ENCODE assay signal across 5 cellular contexts in genomic region chr11:1876361-1877063, GRCh38. TPM values are rescaled to one million over a fixed set of nuclear protein-coding genes. Genes with fewer than 3 reads are reported as not detected.
A peak's percentile ranks its signal among the peaks of the same experiment; 100 is the strongest.
DNase-seq lines count a peak whose midpoint lies in the region; ATAC-seq, FAIRE-seq and TF ChIP-seq lines count a peak whose summit lies in the region.

No MANE protein-coding gene starts in this region.

- POLR2A ChIA-PET in IMR-90 (lab: Charles Lee; ENCODE audit: unreplicated experiment) (no interaction called here), MCF 10A (lab: Yijun Ruan, JAX) (interaction anchor here (0.6 to 1.2 kb wide), 6 partner anchors 12 to 224 kb away, joined by 3 to 4 read pairs (median 3); partner anchors contain the start of gene SYT8)

- TF ChIP-seq CTCF in IMR-90 (conservative IDR thresholded peaks at IDR 0.05; ENCODE audit: low read depth, low read length) (peak; percentile 44), MCF 10A (IDR thresholded peaks at IDR 0.05; ENCODE audit: unreplicated experiment) (peak; percentile 62), pancreas (IDR thresholded peaks at IDR 0.05) (peak; percentile 10 to 18 (median 16))

- H3K9me1 ChIP-seq in IMR-90 (ENCODE audit: insufficient read depth, low read length) = no peaks in the 10 kb centered on the region

- no peak overlapping the region for H3K27ac ChIP-seq in IMR-90 (ENCODE audit: insufficient read depth, low read length)
- H3K27ac ChIP-seq in pancreas = no peak overlapping the region

- no peak overlapping the region for H3K56ac ChIP-seq in IMR-90 (ENCODE audit: extremely low read depth, insufficient read depth, low read length)

- H3K27ac Mint-ChIP-seq in MCF 10A (ENCODE audit: low read depth, unreplicated experiment) = peak overlapping the region; percentile 83

- H2BK15ac ChIP-seq in IMR-90 (ENCODE audit: low read depth, low read length) = no peak overlapping the region

- H3K4me1 ChIP-seq in IMR-90 (ENCODE audit: control insufficient read depth, insufficient read depth, low read length) = peaks cover 3% of the 10 kb centered on the region; the same call in 1 of the 2 replicates
- H3K4me1 ChIP-seq in pancreas = no peaks in the 10 kb centered on the region

- dilution Hi-C loops in IMR-90 (cut with HindIII; ENCODE audit: low sequenced_read_pairs, unreplicated experiment) = no loop called here

- TF ChIP-seq POLR2A in IMR-90 (IDR thresholded peaks at IDR 0.05; ENCODE audit: low read depth, low read length) = no peak

- no peak overlapping the region for H4K91ac ChIP-seq in IMR-90 (ENCODE audit: insufficient read depth, low read depth, low read length)

- no peak for DNase-seq in IMR-90
- DNase-seq in MCF 10A (ENCODE audit: unreplicated experiment) = peak; percentile 80
- peak in 5 of 6 donors; percentile 23 to 87 (median 66) for DNase-seq in pancreas
- no peak for DNase-seq in retina
- no peak for DNase-seq in SW 1271 (lab: John Stamatoyannopoulos, UW)

- no peak overlapping the region for H3K18ac ChIP-seq in IMR-90 (ENCODE audit: low read depth, low read length)

- H2AFZ ChIP-seq in IMR-90 (replicated peaks; ENCODE audit: low read length, poor library complexity) = no peak overlapping the region

- ATAC-seq in IMR-90 (ENCODE audit: low read depth) (peak; percentile 51; the same call in 1 of the 2 replicates), pancreas (peak in 3 of 4 donors; percentile 26 to 55 (median 46))

- H3K79me1 ChIP-seq in IMR-90 (ENCODE audit: low read depth in 1 of 2, low read length in 2 of 2) = no peaks in the 10 kb centered on the region

- H3K4ac ChIP-seq in IMR-90 (ENCODE audit: low read depth, low read length) = no peak overlapping the region

- H3K9me3 ChIP-seq in IMR-90 (ENCODE audit: control insufficient read depth, insufficient read depth, low read length) (no peaks in the 10 kb centered on the region), pancreas (no peaks in the 10 kb centered on the region)

- H4K5ac ChIP-seq in IMR-90 (ENCODE audit: low read depth, low read length) = no peak overlapping the region

- no peak; the same call in 1 of the 2 replicates for TF ChIP-seq RAD21 in IMR-90 (IDR thresholded peaks at IDR 0.05; ENCODE audit: low read length)

- H3K9ac ChIP-seq in IMR-90 (ENCODE audit: low read depth, low read length) = no peak overlapping the region

- no peak overlapping the region for H3K4me2 ChIP-seq in IMR-90 (ENCODE audit: low read depth, low read length)

- no peak for FAIRE-seq in pancreas (lab: Jason Lieb, UNC)

- H3K36me3 ChIP-seq in IMR-90 (ENCODE audit: control insufficient read depth, insufficient read depth, low read length) (no peaks in the 10 kb centered on the region), pancreas (no peaks in the 10 kb centered on the region)

- H2BK5ac ChIP-seq in IMR-90 (ENCODE audit: low read depth, low read length, poor library complexity, severe bottlenecking) = no peak overlapping the region

- H4K20me1 ChIP-seq in IMR-90 (ENCODE audit: insufficient read depth, low read length) = no peaks in the 10 kb centered on the region

- H3K27me3 Mint-ChIP-seq in MCF 10A (ENCODE audit: insufficient read depth, unreplicated experiment) = no peaks in the 10 kb centered on the region

- no peak overlapping the region for H2BK20ac ChIP-seq in IMR-90 (ENCODE audit: low read depth, low read length)

- H3K36me3 Mint-ChIP-seq in MCF 10A (ENCODE audit: insufficient read depth, unreplicated experiment) = no peaks in the 10 kb centered on the region

- intact Hi-C loops in IMR-90 (cut with micrococcal nuclease) (no loop called here), MCF 10A (cut with micrococcal nuclease) (loop anchor here (5.0 kb wide), 1 partner anchor 39 kb away; the partner anchor contains the start of gene TNNI2), pancreas (cut with DNase I) (no loop called here)

- no peak overlapping the region for H3K14ac ChIP-seq in IMR-90 (replicated peaks; ENCODE audit: low read depth, low read length)

- H3K23ac ChIP-seq in IMR-90 (ENCODE audit: low read depth, low read length) = no peak overlapping the region

- peak overlapping the region; percentile 73 for H3K4me3 Mint-ChIP-seq in MCF 10A (ENCODE audit: unreplicated experiment)

- no peaks in the 10 kb centered on the region for H3K9me3 Mint-ChIP-seq in MCF 10A (ENCODE audit: unreplicated experiment)

- BruUV-seq in IMR-90 (replicated peaks; lab: Mats Ljungman, UMichigan) (no TSS peak), MCF 10A (replicated peaks; lab: Mats Ljungman, UMichigan) (no TSS peak)

- H4K8ac ChIP-seq in IMR-90 (ENCODE audit: low read depth in 2 of 2, low read length in 2 of 2) = no peak overlapping the region

- no peak overlapping the region for H2AK9ac ChIP-seq in IMR-90 (replicated peaks; ENCODE audit: low read depth, low read length, poor library complexity)

- H3K27me3 ChIP-seq in IMR-90 (ENCODE audit: control insufficient read depth, insufficient read depth, low read length) (peaks cover 6% of the 10 kb centered on the region; the same call in 1 of the 2 replicates), pancreas (no peaks in the 10 kb centered on the region)

- CTCF ChIA-PET in IMR-90 (lab: Yijun Ruan, JAX) = interaction anchor here (0.7 to 1.5 kb wide), 3 partner anchors 34 to 124 kb away, joined by 3 read pairs; no protein-coding TSS in a partner anchor
- CTCF ChIA-PET in MCF 10A (lab: Yijun Ruan, JAX) = interaction anchor here (0.6 to 3.6 kb wide), 26 partner anchors 12 to 544 kb away, joined by 3 to 18 read pairs (median 4); partner anchors contain the start of gene SYT8

- no peak overlapping the region for H3K4me3 ChIP-seq in IMR-90 (ENCODE audit: insufficient read depth, low read depth, low read length)
- no peak overlapping the region for H3K4me3 ChIP-seq in pancreas

- 38% methylated on average over 6 of the region's 26 CpGs; no CpG with 5 or more reads in 1 of the 2 experiments for WGBS in IMR-90 (ENCODE audit: extremely low coverage in 2 of 2, insufficient read length in 1 of 2), 2 experiments
- 42 to 56% methylated on average over 26 of the region's 26 CpGs for WGBS in pancreas, 2 donors

- H3K4me1 Mint-ChIP-seq in MCF 10A (ENCODE audit: insufficient read depth, unreplicated experiment) = peaks cover 29% of the 10 kb centered on the region

- H2AK5ac ChIP-seq in IMR-90 (ENCODE audit: low read depth, low read length) = no peak overlapping the region

- in situ Hi-C loops in IMR-90 (cut with MboI; ENCODE audit: low sequenced_read_pairs) = no loop called here

- no peak overlapping the region for H2BK120ac ChIP-seq in IMR-90 (ENCODE audit: low read depth, low read length)

TF ChIP-seq in IMR-90, 13 proteins besides CTCF, POLR2A, EP300 and RAD21:
- no peak for TF ChIP-seq RCOR1 (IDR thresholded peaks at IDR 0.05; ENCODE audit: insufficient replicate concordance, low read length)
- TF ChIP-seq SMC3 (IDR thresholded peaks at IDR 0.05; ENCODE audit: low read depth, low read length) = peak; percentile 25; the same call in 1 of the 2 replicates
TF ChIP-seq in IMR-90: peak in this region for 1.

RNA-seq across cellular contexts. Expression of gene PRR33, which starts 15.2 kb away (rescaled TPM):
- total RNA-seq in IMR-90 (2012; rRNA removed) (not detected in 2 replicates), MCF 10A (2022) (not detected in 2 replicates), pancreas (not detected)
- polyA plus RNA-seq in IMR-90 (2012; rRNA removed) (not detected in 2 replicates), pancreas (not detected)
- not detected in 2 replicates for polyA plus RNA-seq in IMR-90 (2012; cell fraction: cytosol; rRNA removed)
- polyA plus RNA-seq in IMR-90 (2012; cell fraction: nucleus; rRNA removed; ENCODE audit: low replicate concordance) = not detected in 2 replicates

RNA-seq across cellular contexts. Expression of gene LSP1, which starts 23.6 kb away (rescaled TPM):
- total RNA-seq in IMR-90 (2012; rRNA removed) = not detected in 2 replicates
- polyA plus RNA-seq in IMR-90 (2012; rRNA removed) = 0.11 TPM in 1 of 2 replicates, not detected in the other
- polyA plus RNA-seq in IMR-90 (2012; cell fraction: cytosol; rRNA removed) = 0.04 and 0.13 TPM in 2 replicates
- 0.48 TPM in 1 of 2 replicates, not detected in the other for polyA plus RNA-seq in IMR-90 (2012; cell fraction: nucleus; rRNA removed; ENCODE audit: low replicate concordance)
- total RNA-seq in MCF 10A (2022) = 3.3 and 3.7 TPM in 2 replicates
- total RNA-seq in pancreas = 10 to 100 TPM in 3 of 6 donors, 1 to 10 TPM in 3; 2.4 to 26.8 (median 8.4) TPM
- polyA plus RNA-seq in pancreas = 10 to 100 TPM in 1 of 2 donors, 1 to 10 TPM in 1; 8.6 to 20.6 TPM

RNA-seq across cellular contexts. Expression of gene TNNI2, which starts 37.7 kb away (rescaled TPM):
- total RNA-seq in IMR-90 (2012; rRNA removed) = not detected in 2 replicates
- polyA plus RNA-seq in IMR-90 (2012; rRNA removed) = not detected in 2 replicates
- polyA plus RNA-seq in IMR-90 (2012; cell fraction: cytosol; rRNA removed) = not detected in 2 replicates
- polyA plus RNA-seq in IMR-90 (2012; cell fraction: nucleus; rRNA removed; ENCODE audit: low replicate concordance) = 0.25 TPM in 1 of 2 replicates, not detected in the other
- total RNA-seq in MCF 10A (2022) = 43.3 and 77.7 TPM in 2 replicates
- 1 to 10 TPM in 5 of 6 donors, not detected in 1; 2.5 to 8.7 (median 6.2) TPM for total RNA-seq in pancreas
- 10 to 100 TPM; 28.9 to 57.4 TPM for polyA plus RNA-seq in pancreas

RNA-seq across cellular contexts. Expression of gene SYT8, which starts 41.7 kb away (rescaled TPM):
- not detected in 2 replicates for total RNA-seq in IMR-90 (2012; rRNA removed)
- polyA plus RNA-seq in IMR-90 (2012; rRNA removed) = not detected in 2 replicates
- not detected in 2 replicates for polyA plus RNA-seq in IMR-90 (2012; cell fraction: cytosol; rRNA removed)
- 0.32 TPM in 1 of 2 replicates, not detected in the other for polyA plus RNA-seq in IMR-90 (2012; cell fraction: nucleus; rRNA removed; ENCODE audit: low replicate concordance)
- total RNA-seq in MCF 10A (2022) = 141 and 308 TPM in 2 replicates
- 10 to 100 TPM in 3 of 6 donors, 1 to 10 TPM in 3; 3.6 to 34.2 (median 12.2) TPM for total RNA-seq in pancreas
- 10 to 100 TPM; 43.7 to 64.8 TPM for polyA plus RNA-seq in pancreas

RNA-seq across cellular contexts. Expression of gene TNNT3, which starts 43.0 kb away (rescaled TPM):
- total RNA-seq in IMR-90 (2012; rRNA removed) = not detected in 2 replicates
- not detected in 2 replicates for polyA plus RNA-seq in IMR-90 (2012; rRNA removed)
- not detected in 2 replicates for polyA plus RNA-seq in IMR-90 (2012; cell fraction: cytosol; rRNA removed)
- not detected in 2 replicates for polyA plus RNA-seq in IMR-90 (2012; cell fraction: nucleus; rRNA removed; ENCODE audit: low replicate concordance)
- total RNA-seq in MCF 10A (2022) = not detected in 2 replicates
- total RNA-seq in pancreas = 1 to 10 TPM in 2 of 6 donors, under 1 TPM in 4; 0.24 to 2.0 (median 0.70) TPM
- polyA plus RNA-seq in pancreas = 1 to 10 TPM; 3.1 to 6.6 TPM

Comparison
In these comparisons a context has a peak if more than half of its experiments do, and no peak if none do; other contexts are left out.
1. DNase-seq: peak in MCF 10A (single experiment) and pancreas (5 of 6); none in IMR-90 (single experiment), retina (single experiment) and SW 1271 (0 of 2).
2. Peak in every context shown above with its lines, with median percentiles within 50 percentile points of each other: CTCF ChIP-seq.